ENCODE assay signal across 8 cellular contexts in the genomic region with DNA sequence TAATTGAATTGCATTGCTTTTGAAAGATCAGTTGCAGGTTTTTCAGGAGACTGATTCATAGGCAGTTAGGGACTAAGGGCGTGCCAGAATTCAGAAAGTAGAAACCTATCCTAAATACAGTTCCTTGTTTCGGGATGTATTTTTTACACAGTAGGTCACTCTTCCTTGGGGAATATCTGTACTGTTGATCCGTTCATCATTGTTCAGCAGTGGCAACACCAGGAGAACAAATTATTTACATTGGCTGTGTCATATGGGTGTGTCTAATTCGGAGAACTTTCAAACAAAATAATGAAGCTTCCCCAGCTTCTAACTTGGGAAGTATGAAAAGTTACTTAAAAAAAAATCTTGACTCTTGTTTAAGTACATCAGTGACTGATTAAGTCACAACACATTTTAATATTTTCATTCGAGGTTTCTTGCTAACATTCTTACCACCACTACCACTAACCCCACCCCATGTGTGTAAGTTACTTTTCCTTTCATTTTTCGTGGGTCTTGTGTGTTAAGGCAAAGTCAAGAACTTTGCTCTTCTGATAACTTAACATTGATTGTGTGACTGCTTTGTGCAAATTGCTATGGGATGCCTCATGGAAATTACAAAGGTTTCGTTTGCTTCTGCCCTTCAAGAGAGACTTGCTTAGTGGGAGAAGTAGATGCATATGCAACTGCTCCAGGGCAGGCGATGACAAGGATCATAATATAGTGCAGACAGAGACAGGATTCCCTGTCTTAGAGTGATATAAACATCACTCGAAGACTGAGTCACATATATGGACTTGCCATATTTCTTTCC. TPM values are rescaled to one million over a fixed set of nuclear protein-coding genes. Genes with fewer than 3 reads are reported as not detected.
DNase-seq lines count a peak whose midpoint lies in the region; ATAC-seq and TF ChIP-seq lines count a peak whose summit lies in the region.

No MANE protein-coding gene starts in this region.

- H3K27ac ChIP-seq in prostate gland (peak overlapping the region; percentile 58 to 65), testis (peak overlapping the region in 1 of 2 donors; percentile 65)

- H3K4me3 Mint-ChIP-seq in activated naive CD4-positive, alpha-beta T cell treated with anti-CD3 and anti-CD28 coated beads for 36 hours: peak overlapping the region; percentile 83

- H3K9me3 ChIP-seq in prostate gland (no peaks in the 10 kb centered on the region), testis (no peaks in the 10 kb centered on the region)

- H3K27me3 ChIP-seq in prostate gland (replicated peaks; ENCODE audit: insufficient read depth): no peaks in the 10 kb centered on the region
- H3K27me3 ChIP-seq in testis: no peaks in the 10 kb centered on the region

- CTCF ChIA-PET in activated naive CD4-positive, alpha-beta T cell treated with anti-CD3 and anti-CD28 coated beads for 36 hours (lab: Charles Lee): interaction anchor here (1.5 to 4.5 kb wide), 3 partner anchors 81 to 657 kb away, joined by 3 to 50 read pairs (median 8); no protein-coding TSS in a partner anchor

- DNase-seq in activated naive CD4-positive, alpha-beta T cell treated with anti-CD3 and anti-CD28 coated beads for 36 hours: no peak
- no peak for DNase-seq in activated naive CD4-positive, alpha-beta T cell treated with Interleukin-2 at 50 U/mL for 16 hours
- DNase-seq in fibroblast of gingiva (ENCODE audit: low read depth): peak; percentile 38
- no peak for DNase-seq in prostate gland (ENCODE audit: low spot score)
- DNase-seq in ureter (ENCODE audit: low spot score): no peak
- DNase-seq in testis: no peak

- no peaks in the 10 kb centered on the region for H3K36me3 Mint-ChIP-seq in activated naive CD4-positive, alpha-beta T cell treated with anti-CD3 and anti-CD28 coated beads for 36 hours (ENCODE audit: low read depth)

- ATAC-seq in HG02885 (IDR thresholded peaks at IDR 0.05; ENCODE audit: poor library complexity, unreplicated experiment) (peak; percentile 61), SK-N-SH treated with all-trans-retinoic acid at 6 μM for 48 hours (peak; percentile 92)

- TF ChIP-seq CTCF in prostate gland (IDR thresholded peaks at IDR 0.05) (peak in 1 of 4 experiments; percentile 4), testis (IDR thresholded peaks at IDR 0.05) (no peak)

- no peaks in the 10 kb centered on the region for H3K9me3 Mint-ChIP-seq in activated naive CD4-positive, alpha-beta T cell treated with anti-CD3 and anti-CD28 coated beads for 36 hours

- intact Hi-C loops in activated naive CD4-positive, alpha-beta T cell treated with anti-CD3 and anti-CD28 coated beads for 36 hours (cut with micrococcal nuclease): loop anchor here (1.0 to 10.0 kb wide), 14 partner anchors 10 to 659 kb away; a partner anchor contains a TSS
- intact Hi-C loops in prostate gland (cut with DNase I): loop anchor here (5.0 to 10.0 kb wide), 3 partner anchors 80 to 453 kb away; a partner anchor contains a TSS
- intact Hi-C loops in testis (cut with DNase I; ENCODE audit: low total_unique reads): no loop called here

- WGBS in prostate gland: 22% methylated on average over 9 of the region's 9 CpGs
- 44 to 48% methylated on average over 9 of the region's 9 CpGs for WGBS in testis, 2 donors

- no peak for TF ChIP-seq POLR2A in prostate gland (IDR thresholded peaks at IDR 0.05)
- no peak for TF ChIP-seq POLR2A in testis (IDR thresholded peaks at IDR 0.05)

- no peaks in the 10 kb centered on the region for H3K27me3 Mint-ChIP-seq in activated naive CD4-positive, alpha-beta T cell treated with anti-CD3 and anti-CD28 coated beads for 36 hours (ENCODE audit: low read depth)

- H3K4me1 ChIP-seq in prostate gland (replicated peaks) (no peaks in the 10 kb centered on the region), testis (no peaks in the 10 kb centered on the region)

- H3K4me1 Mint-ChIP-seq in activated naive CD4-positive, alpha-beta T cell treated with anti-CD3 and anti-CD28 coated beads for 36 hours (ENCODE audit: low read depth): peaks cover 34% of the 10 kb centered on the region

- no peaks in the 10 kb centered on the region for H3K36me3 ChIP-seq in prostate gland
- no peaks in the 10 kb centered on the region for H3K36me3 ChIP-seq in testis (ENCODE audit: low read depth, missing control alignments)

- peak overlapping the region; percentile 10 to 25 for H3K4me3 ChIP-seq in prostate gland
- H3K4me3 ChIP-seq in testis: peak overlapping the region in 1 of 2 donors; percentile 13

- peak overlapping the region; percentile 76 for H3K27ac Mint-ChIP-seq in activated naive CD4-positive, alpha-beta T cell treated with anti-CD3 and anti-CD28 coated beads for 36 hours

TF ChIP-seq in SK-N-SH treated with all-trans-retinoic acid at 6 μM for 48 hours, 23 proteins besides CTCF, POLR2A, EP300 and RAD21:
- TF ChIP-seq TCF4 (CRISPR knock-in tag; IDR thresholded peaks at IDR 0.05; ENCODE audit: borderline replicate concordance) (no peak), ISL1 (CRISPR knock-in tag; IDR thresholded peaks at IDR 0.05) (peak; percentile 63)

RNA-seq across cellular contexts. Expression of a gene that starts 43.8 kb away (rescaled TPM):
- 100 to 1,000 TPM; 219 to 223 TPM for total RNA-seq in activated naive CD4-positive, alpha-beta T cell treated with anti-CD3 and anti-CD28 coated beads for 36 hours
- total RNA-seq in prostate gland (10 to 100 TPM; 28.2 to 29.5 TPM), ureter (23.2 TPM), testis (10 to 100 TPM; 25.8 to 40.6 TPM)
- 48.7 TPM for polyA plus RNA-seq in testis (ENCODE audit: insufficient read depth, low read depth, low replicate concordance)
